ENCODE assay signal across 32 cellular contexts in the genomic region with DNA sequence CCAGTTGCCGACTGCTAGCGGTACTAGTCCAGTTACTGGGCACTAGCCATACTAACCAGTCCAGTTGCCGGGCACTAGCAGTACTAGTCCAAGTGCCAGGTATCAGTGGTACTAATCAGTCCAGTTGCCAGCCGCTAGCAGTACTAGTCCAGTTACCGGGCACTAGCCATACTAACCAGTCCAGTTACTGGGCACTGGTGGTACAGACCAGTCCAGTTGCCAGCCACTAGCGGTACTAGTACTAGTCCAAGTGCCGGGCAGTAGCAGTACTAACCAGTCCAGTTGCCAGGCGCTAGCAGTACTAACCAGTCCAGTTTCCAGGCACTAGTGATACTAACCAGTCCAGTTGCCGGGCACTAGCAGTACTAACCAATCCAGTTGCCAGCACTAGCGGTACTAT.
"Had no signal": no experiment of that assay in that cellular context is flagged by ENCODE, and none has a peak within 500 bp of the region (broad histone marks: within the 10 kb centered on the region; RNA-seq: fewer than 3 reads in every experiment).

No MANE protein-coding gene starts in this region.

- H3K4me1 ChIP-seq: adrenal gland, body of pancreas, esophagus squamous epithelium, gastroesophageal sphincter had no signal

- H3K9me3 Mint-ChIP-seq: activated B cell treated with CpG ODN at 0.5 μM for 24 hours; activated CD8-positive, alpha-beta T cell treated with anti-CD3 and anti-CD28 coated beads for 36 hours; activated naive CD4-positive, alpha-beta T cell treated with anti-CD3 and anti-CD28 coated beads for 36 hours; activated naive CD4-positive, alpha-beta T cell treated with anti-CD3 and anti-CD28 coated beads, Interleukin-2, amount 50 U/mL, for 24 hours; activated naive CD8-positive, alpha-beta T cell treated with anti-CD3 and anti-CD28 coated beads for 36 hours; activated naive CD8-positive, alpha-beta T cell treated with anti-CD3 and anti-CD28 coated beads, Interleukin-2, amount 50 U/mL, for 24 hours; activated T-cell treated with anti-CD3 and anti-CD28 coated beads, Interleukin-2, amount 50 U/mL, for 4 hours; effector memory CD8-positive, alpha-beta T cell had no signal

- H3K9me3 ChIP-seq: adrenal gland, body of pancreas, esophagus squamous epithelium had no signal

- FAIRE-seq: colon had no signal

- ATAC-seq: activated CD4-positive, CD25-positive, alpha-beta regulatory T cell treated with anti-CD3 and anti-CD28 coated beads, Interleukin-2, amount 50 U/mL, for 24 hours; activated CD8-positive, alpha-beta T cell treated with anti-CD3 and anti-CD28 coated beads for 36 hours; activated naive CD8-positive, alpha-beta T cell treated with anti-CD3 and anti-CD28 coated beads, Interleukin-2, amount 50 U/mL, for 24 hours; activated T-cell treated with anti-CD3 and anti-CD28 coated beads, Interleukin-2, amount 50 U/mL, for 4 hours; body of pancreas; effector memory CD8-positive, alpha-beta T cell; gastroesophageal sphincter; T-helper 17 cell had no signal

- H3K27ac ChIP-seq: adrenal gland, body of pancreas, esophagus squamous epithelium, gastroesophageal sphincter, WERI-Rb-1 had no signal

- H3K27ac Mint-ChIP-seq: activated B cell treated with CpG ODN at 0.5 μM for 24 hours; activated CD8-positive, alpha-beta T cell treated with anti-CD3 and anti-CD28 coated beads for 36 hours; activated naive CD4-positive, alpha-beta T cell treated with anti-CD3 and anti-CD28 coated beads for 36 hours; activated naive CD4-positive, alpha-beta T cell treated with anti-CD3 and anti-CD28 coated beads, Interleukin-2, amount 50 U/mL, for 24 hours; activated naive CD8-positive, alpha-beta T cell treated with anti-CD3 and anti-CD28 coated beads for 36 hours; activated naive CD8-positive, alpha-beta T cell treated with anti-CD3 and anti-CD28 coated beads, Interleukin-2, amount 50 U/mL, for 24 hours; activated T-helper 1 cell treated with anti-CD3 and anti-CD28 coated beads, Interleukin-12 subunit alpha, Interleukin-12 subunit beta, Interleukin-2, Interleukin-4 antibody, amounts not matched to agents 30 ng/mL and 10 ng/mL and 1 ng/mL, durations not matched to agents 14 hours and 24 hours and 36 hours; activated T-helper 2 cell treated with anti-CD3 and anti-CD28 coated beads, Interferon-gamma antibody, Interleukin-2, Interleukin-4, amounts not matched to agents 10 μg/mL and 5 μg/mL and 100 μg/mL, durations not matched to agents 14 hours and 24 hours and 36 hours; T-helper 17 cell; T-helper 2 cell treated with Interferon-gamma antibody and Interleukin-4, amounts not matched to agents 5 μg/mL and 100 μg/mL, for 36 hours had no signal

- H3K4me3 ChIP-seq: adrenal gland, body of pancreas, esophagus squamous epithelium, gastroesophageal sphincter had no signal

- H3K36me3 ChIP-seq: adrenal gland had no signal

- H3K4me1 Mint-ChIP-seq: activated B cell treated with CpG ODN at 0.5 μM for 24 hours; activated naive CD4-positive, alpha-beta T cell treated with anti-CD3 and anti-CD28 coated beads, Interleukin-2, amount 50 U/mL, for 24 hours had no signal

- DNase-seq: activated B cell treated with CpG ODN at 0.5 μM for 24 hours; activated CD4-positive, alpha-beta T cell treated with anti-CD3 and anti-CD28 coated beads for 48 hours; activated CD4-positive, alpha-beta T cell treated with anti-CD3 and anti-CD28 coated beads, Interleukin-2, amount 50 U/mL, for 1 hour; activated CD4-positive, alpha-beta T cell treated with anti-CD3 and anti-CD28 coated beads, Interleukin-2, amount 50 U/mL, for 48 hours; activated CD8-positive, alpha-beta memory T cell treated with anti-CD3 and anti-CD28 coated beads for 24 hours; activated CD8-positive, alpha-beta T cell treated with anti-CD3 and anti-CD28 coated beads for 36 hours; activated effector memory CD4-positive, alpha-beta T cell treated with anti-CD3 and anti-CD28 coated beads, Interleukin-2, amount 50 U/mL, for 16 hours; activated naive CD4-positive, alpha-beta T cell treated with anti-CD3 and anti-CD28 coated beads for 36 hours; activated naive CD8-positive, alpha-beta T cell treated with anti-CD3 and anti-CD28 coated beads for 36 hours; activated naive CD8-positive, alpha-beta T cell treated with anti-CD3 and anti-CD28 coated beads, Interleukin-2, amount 50 U/mL, for 24 hours; activated T-cell treated with anti-CD3 and anti-CD28 coated beads, Interleukin-2, amount 50 U/mL, for 4 hours; adrenal gland; amygdala; body of pancreas; caudate nucleus; cortex of kidney; dermis blood vessel endothelial cell; effector CD4-positive, alpha-beta T cell; effector memory CD8-positive, alpha-beta T cell; esophagus squamous epithelium; foreskin melanocyte; T-helper 1 cell; T-helper 17 cell; T1000; WERI-Rb-1 had no signal

- H3K27me3 ChIP-seq: adrenal gland, body of pancreas, esophagus squamous epithelium, gastroesophageal sphincter had no signal

- H3K4me3 Mint-ChIP-seq: activated B cell treated with CpG ODN at 0.5 μM for 24 hours; activated CD8-positive, alpha-beta T cell treated with anti-CD3 and anti-CD28 coated beads for 36 hours; activated naive CD4-positive, alpha-beta T cell treated with anti-CD3 and anti-CD28 coated beads for 36 hours; activated naive CD4-positive, alpha-beta T cell treated with anti-CD3 and anti-CD28 coated beads, Interleukin-2, amount 50 U/mL, for 24 hours; activated naive CD8-positive, alpha-beta T cell treated with anti-CD3 and anti-CD28 coated beads for 36 hours; activated naive CD8-positive, alpha-beta T cell treated with anti-CD3 and anti-CD28 coated beads, Interleukin-2, amount 50 U/mL, for 24 hours; activated T-cell treated with anti-CD3 and anti-CD28 coated beads, Interleukin-2, amount 50 U/mL, for 4 hours; activated T-helper 1 cell treated with anti-CD3 and anti-CD28 coated beads, Interleukin-12 subunit alpha, Interleukin-12 subunit beta, Interleukin-2, Interleukin-4 antibody, amounts not matched to agents 30 ng/mL and 10 ng/mL and 1 ng/mL, durations not matched to agents 14 hours and 24 hours and 36 hours; effector memory CD8-positive, alpha-beta T cell; T-helper 17 cell; T-helper 2 cell treated with Interferon-gamma antibody and Interleukin-4, amounts not matched to agents 5 μg/mL and 100 μg/mL, for 36 hours had no signal

- H3K27me3 Mint-ChIP-seq: activated B cell treated with CpG ODN at 0.5 μM for 24 hours; activated CD8-positive, alpha-beta T cell treated with anti-CD3 and anti-CD28 coated beads for 36 hours; activated naive CD4-positive, alpha-beta T cell treated with anti-CD3 and anti-CD28 coated beads, Interleukin-2, amount 50 U/mL, for 24 hours; activated naive CD8-positive, alpha-beta T cell treated with anti-CD3 and anti-CD28 coated beads for 36 hours; activated naive CD8-positive, alpha-beta T cell treated with anti-CD3 and anti-CD28 coated beads, Interleukin-2, amount 50 U/mL, for 24 hours; effector memory CD8-positive, alpha-beta T cell; T-helper 17 cell had no signal
